In genomic region chr17:35371934-35372333, GRCh38 we compare ENCODE assay signal across 1 cellular context.
TF ChIP-seq lines count a peak whose summit lies in the region.

No MANE protein-coding gene starts in this region.

TF ChIP-seq in SK-N-SH, 30 proteins besides CTCF, POLR2A, EP300 and RAD21 (continued from another document):
- no peak for TF ChIP-seq ZBTB33 (IDR thresholded peaks at IDR 0.05; ENCODE audit: borderline replicate concordance, low read depth)
